In the genomic region with DNA sequence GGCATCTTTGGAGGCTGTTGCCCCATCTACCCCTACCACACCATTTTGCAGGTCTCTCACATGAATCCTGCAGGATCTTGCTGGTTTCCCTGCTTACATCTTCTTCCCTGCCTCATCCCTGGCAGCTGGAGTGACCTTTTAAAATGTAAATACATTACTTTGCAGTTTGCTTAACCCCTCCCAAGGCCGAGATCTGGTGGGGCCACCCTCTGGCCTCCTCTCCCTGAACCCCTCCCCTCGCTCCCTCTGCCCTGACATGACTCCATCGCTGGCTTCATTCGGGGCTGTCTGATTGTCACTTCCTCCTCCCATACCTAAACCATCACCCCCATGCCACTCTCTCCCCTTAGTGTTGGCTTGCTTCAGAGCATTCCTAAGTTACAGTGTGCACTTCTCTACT, we compare ENCODE assay signal across 22 cellular contexts. TPM values are rescaled to one million over a fixed set of nuclear protein-coding genes. Genes with fewer than 3 reads are reported as not detected.
"Had no signal": no experiment of that assay in that cellular context is flagged by ENCODE, and none has a peak within 500 bp of the region (broad histone marks: within the 10 kb centered on the region; RNA-seq: fewer than 3 reads in every experiment).

No MANE protein-coding gene starts in this region.

- H3K79me2 ChIP-seq: hepatocyte, parathyroid adenoma had no signal

- H3K4me1 ChIP-seq: parathyroid adenoma had no signal

- H3K9me3 Mint-ChIP-seq: activated CD4-positive, alpha-beta memory T cell treated with anti-CD3 and anti-CD28 coated beads, Interleukin-2, amount 10 ng/mL, durations not matched to agents 7 days and 5 days; activated naive CD8-positive, alpha-beta T cell treated with anti-CD3 and anti-CD28 coated beads, Interleukin-2, amount 10 ng/mL, durations not matched to agents 7 days and 5 days; memory B cell; stimulated activated memory B cell treated with anti-CD40 and anti-IgM and Interleukin-4, amounts not matched to agents 10 μg/mL and 1 μg/mL and 100 μg/mL, for 72 hours had no signal

- H3K4me2 ChIP-seq: hepatocyte had no signal

- H3K27ac Mint-ChIP-seq: activated CD4-positive, alpha-beta memory T cell treated with anti-CD3 and anti-CD28 coated beads, Interleukin-2, amount 10 ng/mL, durations not matched to agents 7 days and 5 days; activated CD4-positive, alpha-beta T cell treated with anti-CD3 and anti-CD28 coated beads for 36 hours; activated CD8-positive, alpha-beta memory T cell treated with anti-CD3 and anti-CD28 coated beads, Interleukin-2, amount 10 ng/mL, durations not matched to agents 7 days and 5 days; activated naive CD8-positive, alpha-beta T cell treated with anti-CD3 and anti-CD28 coated beads, Interleukin-2, amount 10 ng/mL, durations not matched to agents 7 days and 5 days; immature natural killer cell; memory B cell; natural killer cell; stimulated activated memory B cell treated with anti-CD40 and anti-IgM and Interleukin-4, amounts not matched to agents 10 μg/mL and 1 μg/mL and 100 μg/mL, for 72 hours had no signal

- H3K4me3 ChIP-seq: dorsolateral prefrontal cortex, hepatocyte, upper lobe of right lung had no signal

- H3K27me3 ChIP-seq: hepatocyte, upper lobe of right lung had no signal

- H3K9ac ChIP-seq: parathyroid adenoma had no signal

- H3K4me1 Mint-ChIP-seq: activated CD4-positive, alpha-beta memory T cell treated with anti-CD3 and anti-CD28 coated beads, Interleukin-2, amount 10 ng/mL, durations not matched to agents 7 days and 5 days; activated CD4-positive, alpha-beta T cell treated with anti-CD3 and anti-CD28 coated beads for 36 hours; activated CD8-positive, alpha-beta memory T cell treated with anti-CD3 and anti-CD28 coated beads, Interleukin-2, amount 10 ng/mL, durations not matched to agents 7 days and 5 days; activated naive CD8-positive, alpha-beta T cell treated with anti-CD3 and anti-CD28 coated beads, Interleukin-2, amount 10 ng/mL, durations not matched to agents 7 days and 5 days; immature natural killer cell; memory B cell; natural killer cell; stimulated activated memory B cell treated with anti-CD40 and anti-IgM and Interleukin-4, amounts not matched to agents 10 μg/mL and 1 μg/mL and 100 μg/mL, for 72 hours had no signal

- H2AFZ ChIP-seq: hepatocyte, parathyroid adenoma had no signal

- ATAC-seq: activated CD4-positive, alpha-beta T cell treated with anti-CD3 and anti-CD28 coated beads for 36 hours; activated CD8-positive, alpha-beta memory T cell treated with anti-CD3 and anti-CD28 coated beads, Interleukin-2, amount 10 ng/mL, durations not matched to agents 7 days and 5 days; left ventricle myocardium superior; natural killer cell; sciatic nerve; stimulated activated memory B cell treated with anti-CD40 and anti-IgM and Interleukin-4, amounts not matched to agents 10 μg/mL and 1 μg/mL and 100 μg/mL, for 72 hours; upper lobe of right lung had no signal

- DNase-seq: activated CD4-positive, alpha-beta memory T cell treated with anti-CD3 and anti-CD28 coated beads, Interleukin-2, amount 10 ng/mL, durations not matched to agents 7 days and 5 days; activated CD4-positive, alpha-beta T cell treated with anti-CD3 and anti-CD28 coated beads for 36 hours; activated CD8-positive, alpha-beta memory T cell treated with anti-CD3 and anti-CD28 coated beads, Interleukin-2, amount 10 ng/mL, durations not matched to agents 7 days and 5 days; activated naive CD4-positive, alpha-beta T cell; activated naive CD8-positive, alpha-beta T cell treated with anti-CD3 and anti-CD28 coated beads, Interleukin-2, amount 10 ng/mL, durations not matched to agents 7 days and 5 days; central memory CD4-positive, alpha-beta T cell; dorsolateral prefrontal cortex; foreskin fibroblast; immature natural killer cell; kidney glomerular epithelial cell; left ventricle myocardium superior; natural killer cell; stimulated activated CD4-positive, alpha-beta T cell treated with anti-CD3 and anti-CD28 coated beads, Interleukin-4, amount 100 ng/mL, for 4 hours; upper lobe of right lung had no signal

- H3K36me3 ChIP-seq: upper lobe of right lung had no signal

- H3K9me3 ChIP-seq: upper lobe of right lung had no signal

- H3K27ac ChIP-seq: dorsolateral prefrontal cortex, epithelial cell of prostate, hepatocyte, parathyroid adenoma, upper lobe of right lung had no signal

- H3K4me3 Mint-ChIP-seq: activated CD4-positive, alpha-beta memory T cell treated with anti-CD3 and anti-CD28 coated beads, Interleukin-2, amount 10 ng/mL, durations not matched to agents 7 days and 5 days; activated CD4-positive, alpha-beta T cell treated with anti-CD3 and anti-CD28 coated beads for 36 hours; activated CD8-positive, alpha-beta memory T cell treated with anti-CD3 and anti-CD28 coated beads, Interleukin-2, amount 10 ng/mL, durations not matched to agents 7 days and 5 days; activated naive CD8-positive, alpha-beta T cell treated with anti-CD3 and anti-CD28 coated beads, Interleukin-2, amount 10 ng/mL, durations not matched to agents 7 days and 5 days; brain; immature natural killer cell; memory B cell; natural killer cell; stimulated activated memory B cell treated with anti-CD40 and anti-IgM and Interleukin-4, amounts not matched to agents 10 μg/mL and 1 μg/mL and 100 μg/mL, for 72 hours had no signal

- H3K36me3 Mint-ChIP-seq: activated CD8-positive, alpha-beta memory T cell treated with anti-CD3 and anti-CD28 coated beads, Interleukin-2, amount 10 ng/mL, durations not matched to agents 7 days and 5 days; activated naive CD8-positive, alpha-beta T cell treated with anti-CD3 and anti-CD28 coated beads, Interleukin-2, amount 10 ng/mL, durations not matched to agents 7 days and 5 days; brain; immature natural killer cell; memory B cell; natural killer cell; stimulated activated memory B cell treated with anti-CD40 and anti-IgM and Interleukin-4, amounts not matched to agents 10 μg/mL and 1 μg/mL and 100 μg/mL, for 72 hours had no signal

RNA-seq across cellular contexts. Expression of a gene that starts 12.6 kb away (rescaled TPM):
- total RNA-seq: activated CD4-positive, alpha-beta memory T cell treated with anti-CD3 and anti-CD28 coated beads, Interleukin-2, amount 10 ng/mL, durations not matched to agents 7 days and 5 days; activated CD8-positive, alpha-beta memory T cell treated with anti-CD3 and anti-CD28 coated beads, Interleukin-2, amount 10 ng/mL, durations not matched to agents 7 days and 5 days; activated naive CD8-positive, alpha-beta T cell treated with anti-CD3 and anti-CD28 coated beads, Interleukin-2, amount 10 ng/mL, durations not matched to agents 7 days and 5 days; natural killer cell; T-helper 2 cell treated with Interferon-gamma antibody and Interleukin-4, amounts not matched to agents 100 ng/mL and 5 ng/mL, for 36 hours had no signal
- polyA plus RNA-seq: immature natural killer cell had no signal
